Comparison of ENCODE assay signal across 33 cellular contexts in genomic region chr6:43625393-43625992, GRCh38. TPM values are rescaled to one million over a fixed set of nuclear protein-coding genes. Genes with fewer than 3 reads are reported as not detected.
DNase-seq lines count a peak whose midpoint lies in the region; ATAC-seq and TF ChIP-seq lines count a peak whose summit lies in the region.
"Had no signal": no experiment of that assay in that cellular context is flagged by ENCODE, and none has a peak within 500 bp of the region (broad histone marks: within the 10 kb centered on the region; RNA-seq: fewer than 3 reads in every experiment).

No MANE protein-coding gene starts in this region.

- H3K36me3 ChIP-seq in Loucy (ENCODE audit: insufficient read depth, low read length) (peaks cover 53% of the 10 kb centered on the region; the same call in 1 of the 2 replicates), subcutaneous abdominal adipose tissue (ENCODE audit: control insufficient read depth in 5 of 5, insufficient read depth in 5 of 5, low read length in 5 of 5) (peaks cover 0 to 61% (median 58%) of the 10 kb centered on the region in 5 donors)

- H3K4me1 Mint-ChIP-seq in activated naive CD8-positive, alpha-beta T cell treated with anti-CD3 and anti-CD28 coated beads, Interleukin-2, amount 10 ng/mL, durations not matched to agents 7 days and 5 days, result peaks cover 31% of the 10 kb centered on the region
- peaks cover 30% of the 10 kb centered on the region for H3K4me1 Mint-ChIP-seq in activated naive CD8-positive, alpha-beta T cell treated with anti-CD3 and anti-CD28 coated beads for 36 hours
- peaks cover 44% of the 10 kb centered on the region for H3K4me1 Mint-ChIP-seq in endothelial cell (ENCODE audit: unreplicated experiment)

- no peaks in the 10 kb centered on the region for H3K9me3 Mint-ChIP-seq in activated naive CD8-positive, alpha-beta T cell treated with anti-CD3 and anti-CD28 coated beads, Interleukin-2, amount 10 ng/mL, durations not matched to agents 7 days and 5 days
- H3K9me3 Mint-ChIP-seq in activated naive CD8-positive, alpha-beta T cell treated with anti-CD3 and anti-CD28 coated beads for 36 hours, result no peaks in the 10 kb centered on the region
- H3K9me3 Mint-ChIP-seq in endothelial cell (ENCODE audit: unreplicated experiment), result no peaks in the 10 kb centered on the region
- H3K9me3 Mint-ChIP-seq: activated naive CD4-positive, alpha-beta T cell treated with anti-CD3 and anti-CD28 coated beads, Interleukin-2, amount 50 U/mL, for 72 hours; activated T-helper 17 cell treated with anti-CD3 and anti-CD28 coated beads, Interleukin-2, amount 50 U/mL, for 72 hours; H9; immature natural killer cell; type B pancreatic cell had no signal

- H3F3A ChIP-seq in Loucy (ENCODE audit: low read depth), result no peaks in the 10 kb centered on the region

- H4K20me1 ChIP-seq in Loucy (ENCODE audit: insufficient read depth, low read length, poor library complexity, severe bottlenecking), result peaks cover 10% of the 10 kb centered on the region

- no peaks in the 10 kb centered on the region for H3K27me3 Mint-ChIP-seq in activated naive CD8-positive, alpha-beta T cell treated with anti-CD3 and anti-CD28 coated beads, Interleukin-2, amount 10 ng/mL, durations not matched to agents 7 days and 5 days
- H3K27me3 Mint-ChIP-seq in activated naive CD8-positive, alpha-beta T cell treated with anti-CD3 and anti-CD28 coated beads for 36 hours, result no peaks in the 10 kb centered on the region
- H3K27me3 Mint-ChIP-seq in endothelial cell (ENCODE audit: unreplicated experiment), result peaks cover 16% of the 10 kb centered on the region
- H3K27me3 Mint-ChIP-seq: activated CD8-positive, alpha-beta memory T cell treated with anti-CD3 and anti-CD28 coated beads, Interleukin-2, amount 10 ng/mL, durations not matched to agents 7 days and 5 days; activated T-helper 17 cell treated with anti-CD3 and anti-CD28 coated beads, Interleukin-2, amount 50 U/mL, for 72 hours; type B pancreatic cell had no signal

- peak; percentile 19 for DNase-seq in activated naive CD8-positive, alpha-beta T cell treated with anti-CD3 and anti-CD28 coated beads, Interleukin-2, amount 10 ng/mL, durations not matched to agents 7 days and 5 days
- no peak for DNase-seq in activated naive CD8-positive, alpha-beta T cell treated with anti-CD3 and anti-CD28 coated beads for 36 hours
- no peak for DNase-seq in endothelial cell (ENCODE audit: low spot score)
- DNase-seq in SKM-1 treated with dmso at 0.1 percent for 144 hours (lab: John Stamatoyannopoulos, UW; ENCODE audit: unreplicated experiment), result no peak
- no peak for DNase-seq in ecto neural progenitor cell (ENCODE audit: low spot score)
- DNase-seq in OCI-M2 (lab: John Stamatoyannopoulos, UW; ENCODE audit: unreplicated experiment), result no peak
- DNase-seq: activated CD4-positive, alpha-beta T cell treated with anti-CD3 and anti-CD28 coated beads for 48 hours; activated CD8-positive, alpha-beta memory T cell treated with anti-CD3 and anti-CD28 coated beads, Interleukin-2, amount 10 ng/mL, durations not matched to agents 7 days and 5 days; Caco-2; central memory CD4-positive, alpha-beta T cell; DMS79 treated with DMSO at 0.1 percent for 48 hours; GF-D8; H9; hypothalamus; immature natural killer cell; Karpas-422; mesenchymal stem cell; MV-4-11; NCI-H1436 treated with DMSO at 0.1 percent for 48 hours; NCI-H446; NCI-H774; occipital lobe; stomach; WERI-Rb-1 had no signal

- H3K4me3 ChIP-seq in Loucy (ENCODE audit: low read length, poor library complexity, severe bottlenecking), result no peak overlapping the region
- H3K4me3 ChIP-seq in subcutaneous abdominal adipose tissue (ENCODE audit: low read depth in 1 of 5, low read length in 5 of 5), result no peak overlapping the region
- H3K4me3 ChIP-seq: ascending aorta, BLaER1, SK-N-MC, stomach had no signal

- no peak overlapping the region for H3K4me3 Mint-ChIP-seq in activated naive CD8-positive, alpha-beta T cell treated with anti-CD3 and anti-CD28 coated beads, Interleukin-2, amount 10 ng/mL, durations not matched to agents 7 days and 5 days
- no peak overlapping the region for H3K4me3 Mint-ChIP-seq in activated naive CD8-positive, alpha-beta T cell treated with anti-CD3 and anti-CD28 coated beads for 36 hours
- H3K4me3 Mint-ChIP-seq in endothelial cell (ENCODE audit: unreplicated experiment), result no peak overlapping the region
- H3K4me3 Mint-ChIP-seq: activated CD8-positive, alpha-beta memory T cell treated with anti-CD3 and anti-CD28 coated beads, Interleukin-2, amount 10 ng/mL, durations not matched to agents 7 days and 5 days; H9; immature natural killer cell; type B pancreatic cell had no signal

- no peaks in the 10 kb centered on the region for H3K9me2 ChIP-seq in Loucy (replicated peaks; ENCODE audit: low read depth, low read length)

- peaks cover 42% of the 10 kb centered on the region for H3K36me3 Mint-ChIP-seq in activated naive CD8-positive, alpha-beta T cell treated with anti-CD3 and anti-CD28 coated beads, Interleukin-2, amount 10 ng/mL, durations not matched to agents 7 days and 5 days
- H3K36me3 Mint-ChIP-seq in activated naive CD8-positive, alpha-beta T cell treated with anti-CD3 and anti-CD28 coated beads for 36 hours, result peaks cover 24% of the 10 kb centered on the region
- H3K36me3 Mint-ChIP-seq in endothelial cell (ENCODE audit: low read depth, unreplicated experiment), result peaks cover 49% of the 10 kb centered on the region

- H3K9me3 ChIP-seq in Loucy (ENCODE audit: insufficient read depth, low read depth, low read length), result no peaks in the 10 kb centered on the region
- no peaks in the 10 kb centered on the region for H3K9me3 ChIP-seq in subcutaneous abdominal adipose tissue (ENCODE audit: control insufficient read depth in 5 of 5, low read length in 5 of 5)
- H3K9me3 ChIP-seq: ascending aorta, BLaER1, Caco-2, stomach had no signal

- H3K9ac ChIP-seq in Loucy (ENCODE audit: low read depth, low read length, poor library complexity, severe bottlenecking) (no peak overlapping the region), subcutaneous abdominal adipose tissue (ENCODE audit: low read length in 5 of 5) (peak overlapping the region in 2 of 5 donors; percentile 2 to 27)
- H3K9ac ChIP-seq: BLaER1 had no signal

- H3K27ac ChIP-seq in subcutaneous abdominal adipose tissue (ENCODE audit: low read depth, low read length), result peak overlapping the region; percentile 99
- H3K27ac ChIP-seq: BLaER1, SK-N-MC, WERI-Rb-1 had no signal

- TF ChIP-seq CTCF in Loucy (conservative IDR thresholded peaks at IDR 0.05; ENCODE audit: low read length) (no peak), endothelial cell (IDR thresholded peaks at IDR 0.05; ENCODE audit: unreplicated experiment) (no peak)

- H3K4me1 ChIP-seq in Loucy (ENCODE audit: insufficient read depth, low read length, poor library complexity, severe bottlenecking) (peaks cover 17% of the 10 kb centered on the region), subcutaneous abdominal adipose tissue (ENCODE audit: control insufficient read depth in 5 of 5, insufficient read depth in 5 of 5, low read length in 5 of 5) (peaks cover 20 to 42% (median 37%) of the 10 kb centered on the region in 5 donors)
- H3K4me1 ChIP-seq: Caco-2 had no signal

- POLR2A ChIA-PET in activated naive CD8-positive, alpha-beta T cell treated with anti-CD3 and anti-CD28 coated beads, Interleukin-2, amount 10 ng/mL, durations not matched to agents 7 days and 5 days (lab: Charles Lee), result interaction anchor here (1.0 kb wide), 1 partner anchor 12 kb away, joined by 4 read pairs; no protein-coding TSS in a partner anchor

- H2AFZ ChIP-seq in Loucy (ENCODE audit: low read length), result no peak overlapping the region

- H3K4me2 ChIP-seq in Loucy (ENCODE audit: low read depth, low read length, poor library complexity, severe bottlenecking), result peak overlapping the region; percentile 77

- peak overlapping the region; percentile 7 for H3K27ac Mint-ChIP-seq in activated naive CD8-positive, alpha-beta T cell treated with anti-CD3 and anti-CD28 coated beads, Interleukin-2, amount 10 ng/mL, durations not matched to agents 7 days and 5 days
- no peak overlapping the region for H3K27ac Mint-ChIP-seq in activated naive CD8-positive, alpha-beta T cell treated with anti-CD3 and anti-CD28 coated beads for 36 hours
- peak overlapping the region; percentile 48 for H3K27ac Mint-ChIP-seq in endothelial cell (ENCODE audit: unreplicated experiment)
- H3K27ac Mint-ChIP-seq: H9, type B pancreatic cell had no signal

- ATAC-seq in activated naive CD8-positive, alpha-beta T cell treated with anti-CD3 and anti-CD28 coated beads, Interleukin-2, amount 10 ng/mL, durations not matched to agents 7 days and 5 days (ENCODE audit: low read depth), result no peak
- ATAC-seq: activated CD8-positive, alpha-beta memory T cell treated with anti-CD3 and anti-CD28 coated beads, Interleukin-2, amount 10 ng/mL, durations not matched to agents 7 days and 5 days; activated naive CD4-positive, alpha-beta T cell treated with anti-CD3 and anti-CD28 coated beads, Interleukin-2, amount 50 U/mL, for 72 hours; activated T-helper 17 cell treated with anti-CD3 and anti-CD28 coated beads, Interleukin-2, amount 50 U/mL, for 72 hours; left lobe of liver had no signal

- H3K27me3 ChIP-seq in Loucy (ENCODE audit: insufficient read depth, low read length, poor library complexity, severe bottlenecking) (no peaks in the 10 kb centered on the region), subcutaneous abdominal adipose tissue (ENCODE audit: control insufficient read depth in 5 of 5, insufficient read depth in 4 of 5, low read length in 5 of 5) (peaks cover 0 to 4% (median 0%) of the 10 kb centered on the region in 5 donors)
- H3K27me3 ChIP-seq: ascending aorta, BLaER1, stomach had no signal

- H3K79me2 ChIP-seq in Loucy (ENCODE audit: insufficient read depth, low read length), result peaks cover 36% of the 10 kb centered on the region

RNA-seq across cellular contexts. Expression of gene GTPBP2, which starts 3.6 kb away (rescaled TPM):
- total RNA-seq in activated naive CD8-positive, alpha-beta T cell treated with anti-CD3 and anti-CD28 coated beads, Interleukin-2, amount 10 ng/mL, durations not matched to agents 7 days and 5 days, result 100 to 1,000 TPM; 107 to 115 TPM
- total RNA-seq in activated naive CD8-positive, alpha-beta T cell treated with anti-CD3 and anti-CD28 coated beads for 36 hours, result 10 to 100 TPM; 49.2 to 52.1 TPM
- 76.6 TPM for total RNA-seq in endothelial cell (ENCODE audit: unreplicated experiment)

RNA-seq across cellular contexts. Expression of gene MAD2L1BP, which starts 10.1 kb away (rescaled TPM):
- 10 to 100 TPM; 39.7 to 40.2 TPM for total RNA-seq in activated naive CD8-positive, alpha-beta T cell treated with anti-CD3 and anti-CD28 coated beads, Interleukin-2, amount 10 ng/mL, durations not matched to agents 7 days and 5 days
- 10 to 100 TPM; 29.9 to 30.1 TPM for total RNA-seq in activated naive CD8-positive, alpha-beta T cell treated with anti-CD3 and anti-CD28 coated beads for 36 hours
- 26.8 TPM for total RNA-seq in endothelial cell (ENCODE audit: unreplicated experiment)

RNA-seq across cellular contexts. Expression of gene RSPH9, which starts 19.3 kb away (rescaled TPM):
- not detected for total RNA-seq in activated naive CD8-positive, alpha-beta T cell treated with anti-CD3 and anti-CD28 coated beads, Interleukin-2, amount 10 ng/mL, durations not matched to agents 7 days and 5 days
- not detected for total RNA-seq in activated naive CD8-positive, alpha-beta T cell treated with anti-CD3 and anti-CD28 coated beads for 36 hours
- total RNA-seq in endothelial cell (ENCODE audit: unreplicated experiment), result not detected
- total RNA-seq: activated CD8-positive, alpha-beta memory T cell treated with anti-CD3 and anti-CD28 coated beads, Interleukin-2, amount 10 ng/mL, durations not matched to agents 7 days and 5 days; ascending aorta; Caco-2; left lobe of liver had no signal

RNA-seq across cellular contexts. Expression of gene POLH, which starts 49.5 kb away (rescaled TPM):
- 10 to 100 TPM; 57.3 to 62.0 TPM for total RNA-seq in activated naive CD8-positive, alpha-beta T cell treated with anti-CD3 and anti-CD28 coated beads, Interleukin-2, amount 10 ng/mL, durations not matched to agents 7 days and 5 days
- 10 to 100 TPM; 23.4 to 30.1 TPM for total RNA-seq in activated naive CD8-positive, alpha-beta T cell treated with anti-CD3 and anti-CD28 coated beads for 36 hours
- total RNA-seq in endothelial cell (ENCODE audit: unreplicated experiment), result 12.5 TPM

RNA-seq across cellular contexts. Expression of gene XPO5, which starts 49.7 kb away (rescaled TPM):
- 10 to 100 TPM; 46.1 to 47.0 TPM for total RNA-seq in activated naive CD8-positive, alpha-beta T cell treated with anti-CD3 and anti-CD28 coated beads, Interleukin-2, amount 10 ng/mL, durations not matched to agents 7 days and 5 days
- 100 to 1,000 TPM; 119 to 121 TPM for total RNA-seq in activated naive CD8-positive, alpha-beta T cell treated with anti-CD3 and anti-CD28 coated beads for 36 hours
- 37.6 TPM for total RNA-seq in endothelial cell (ENCODE audit: unreplicated experiment)
